ENCODE assay signal across 8 cellular contexts in genomic region chr17:57868775-57869598, GRCh38. TPM values are rescaled to one million over a fixed set of nuclear protein-coding genes. Genes with fewer than 3 reads are reported as not detected.
A peak's percentile ranks its signal among the peaks of the same experiment; 100 is the strongest.
DNase-seq lines count a peak whose midpoint lies in the region; ATAC-seq and TF ChIP-seq lines count a peak whose summit lies in the region.

No MANE protein-coding gene starts in this region.

- H3K27me3 Mint-ChIP-seq in natural killer cell treated with Interleukin-12 subunit alpha and Interleukin-12 subunit beta and Interleukin-15 and Interleukin-18, amount 100 ng/mL, for 72 hours: peaks cover 12 to 20% of the 10 kb centered on the region in 2 donors
- H3K27me3 Mint-ChIP-seq in natural killer cell (ENCODE audit: low read depth in 2 of 2): peaks cover 16 to 35% of the 10 kb centered on the region in 2 donors

- no peaks in the 10 kb centered on the region for H3K36me3 Mint-ChIP-seq in natural killer cell treated with Interleukin-12 subunit alpha and Interleukin-12 subunit beta and Interleukin-15 and Interleukin-18, amount 100 ng/mL, for 72 hours
- H3K36me3 Mint-ChIP-seq in natural killer cell: no peaks in the 10 kb centered on the region

- H3K27me3 ChIP-seq in breast epithelium: no peaks in the 10 kb centered on the region
- no peaks in the 10 kb centered on the region for H3K27me3 ChIP-seq in aorta (ENCODE audit: control insufficient read depth in 1 of 2, insufficient read depth in 2 of 2, low read length in 1 of 2)

- H3K27ac ChIP-seq in breast epithelium: peak overlapping the region; percentile 69 to 90
- peak overlapping the region in 1 of 2 donors; percentile 84 for H3K27ac ChIP-seq in aorta (ENCODE audit: low read depth in 1 of 2, low read length in 2 of 2)

- H3K4me1 Mint-ChIP-seq in natural killer cell treated with Interleukin-12 subunit alpha and Interleukin-12 subunit beta and Interleukin-15 and Interleukin-18, amount 100 ng/mL, for 72 hours (ENCODE audit: low read depth in 2 of 2): peaks cover 0 to 4% of the 10 kb centered on the region in 2 donors
- H3K4me1 Mint-ChIP-seq in natural killer cell: peaks cover 0 to 5% of the 10 kb centered on the region in 2 donors

- ATAC-seq in natural killer cell treated with Interleukin-12 subunit alpha and Interleukin-12 subunit beta and Interleukin-15 and Interleukin-18, amount 100 ng/mL, for 72 hours: no peak
- no peak for ATAC-seq in natural killer cell
- ATAC-seq in aorta (ENCODE audit: low FRiP score): peak; percentile 1
- no peak for ATAC-seq in HG03139 (IDR thresholded peaks at IDR 0.05; ENCODE audit: unreplicated experiment)
- ATAC-seq in GM19328 (IDR thresholded peaks at IDR 0.05; ENCODE audit: unreplicated experiment): no peak

- no peak for TF ChIP-seq POLR2A in breast epithelium (IDR thresholded peaks at IDR 0.05)

- WGBS in aorta, 2 donors: 60 to 64% methylated on average over 17 of the region's 17 CpGs

- TF ChIP-seq CTCF in natural killer cell (IDR thresholded peaks at IDR 0.05) (no peak), breast epithelium (IDR thresholded peaks at IDR 0.05) (no peak)

- intact Hi-C loops in natural killer cell (cut with micrococcal nuclease) (no loop called here), breast epithelium (cut with DNase I; ENCODE audit: low total_unique reads) (no loop called here), aorta (cut with DNase I) (loop anchor here in 1 of 2 donors (2.0 kb wide), 1 partner anchor 24 kb away; no protein-coding TSS in a partner anchor)

- peak; percentile 46 for DNase-seq in natural killer cell treated with Interleukin-12 subunit alpha and Interleukin-12 subunit beta and Interleukin-15 and Interleukin-18, amount 100 ng/mL, for 72 hours (ENCODE audit: low spot score)
- no peak for DNase-seq in natural killer cell
- no peak for DNase-seq in breast epithelium (ENCODE audit: low spot score in 2 of 2)
- DNase-seq in myocyte (ENCODE audit: low read depth): peak; percentile 69
- no peak for DNase-seq in aorta
- no peak for DNase-seq in NCI-H2081 treated with DMSO at 0.1 percent for 48 hours (lab: John Stamatoyannopoulos, UW)

- no peak overlapping the region for H3K4me3 Mint-ChIP-seq in natural killer cell treated with Interleukin-12 subunit alpha and Interleukin-12 subunit beta and Interleukin-15 and Interleukin-18, amount 100 ng/mL, for 72 hours
- H3K4me3 Mint-ChIP-seq in natural killer cell: no peak overlapping the region

- peaks cover 8 to 11% of the 10 kb centered on the region in 2 donors for H3K4me1 ChIP-seq in breast epithelium
- no peaks in the 10 kb centered on the region for H3K4me1 ChIP-seq in aorta (ENCODE audit: control insufficient read depth in 1 of 2, insufficient read depth in 2 of 2, low read length in 2 of 2)

- H3K9me3 ChIP-seq in breast epithelium (no peaks in the 10 kb centered on the region), aorta (ENCODE audit: control insufficient read depth, low read length) (no peaks in the 10 kb centered on the region)

- H3K4me3 ChIP-seq in breast epithelium (no peak overlapping the region), aorta (ENCODE audit: low read length in 2 of 2) (no peak overlapping the region)

- no peaks in the 10 kb centered on the region for H3K9me3 Mint-ChIP-seq in natural killer cell treated with Interleukin-12 subunit alpha and Interleukin-12 subunit beta and Interleukin-15 and Interleukin-18, amount 100 ng/mL, for 72 hours
- no peaks in the 10 kb centered on the region for H3K9me3 Mint-ChIP-seq in natural killer cell

- H3K27ac Mint-ChIP-seq in natural killer cell treated with Interleukin-12 subunit alpha and Interleukin-12 subunit beta and Interleukin-15 and Interleukin-18, amount 100 ng/mL, for 72 hours: no peak overlapping the region
- no peak overlapping the region for H3K27ac Mint-ChIP-seq in natural killer cell

- H3K36me3 ChIP-seq in breast epithelium: no peaks in the 10 kb centered on the region
- no peaks in the 10 kb centered on the region for H3K36me3 ChIP-seq in aorta (ENCODE audit: control insufficient read depth in 1 of 2, insufficient read depth in 2 of 2, low read length in 1 of 2)

RNA-seq across cellular contexts. Expression of gene MRPS23, which starts 19.1 kb away (rescaled TPM):
- 10 to 100 TPM; 55.3 to 65.0 TPM for total RNA-seq in natural killer cell treated with Interleukin-12 subunit alpha and Interleukin-12 subunit beta and Interleukin-15 and Interleukin-18, amount 100 ng/mL, for 72 hours
- 10 to 100 TPM; 12.8 to 17.3 (median 17.2) TPM for total RNA-seq in natural killer cell
- total RNA-seq in breast epithelium: 10 to 100 TPM in 1 of 3 donors, 1 to 10 TPM in 2; 7.5 to 10.7 (median 8.2) TPM
- 23.3 and 27.3 TPM in 2 replicates for total RNA-seq in myocyte
- polyA plus RNA-seq in myocyte (2012): 58.8 TPM
- 10 to 100 TPM; 21.6 to 22.8 TPM for total RNA-seq in aorta
- polyA plus RNA-seq in aorta: 10 to 100 TPM; 22.5 to 39.9 TPM

Comparison
In these comparisons a context has a peak if more than half of its experiments do, and no peak if none do; other contexts are left out.
1. DNase-seq: peak in natural killer cell treated with Interleukin-12 subunit alpha and Interleukin-12 subunit beta and Interleukin-15 and Interleukin-18, amount 100 ng/mL, for 72 hours (single experiment) and myocyte (single experiment); none in natural killer cell (single experiment), breast epithelium (0 of 2), aorta (0 of 2) and NCI-H2081 treated with DMSO at 0.1 percent for 48 hours (single experiment).